Comparison of ENCODE assay signal across 9 cellular contexts in genomic region chr9:8733096-8733954, GRCh38.
DNase-seq lines count a peak whose midpoint lies in the region; ATAC-seq, FAIRE-seq and TF ChIP-seq lines count a peak whose summit lies in the region.
"Had no signal": no experiment of that assay in that cellular context is flagged by ENCODE, and none has a peak within 500 bp of the region (broad histone marks: within the 10 kb centered on the region; RNA-seq: fewer than 3 reads in every experiment).

No MANE protein-coding gene starts in this region.

- peaks cover 19% of the 10 kb centered on the region for H3K4me1 ChIP-seq in neuron (ENCODE audit: insufficient read depth, low read length)
- H3K4me1 ChIP-seq: transverse colon had no signal

- TF ChIP-seq POLR2A in GM18505 (IDR thresholded peaks at IDR 0.05; ENCODE audit: borderline replicate concordance, extremely low read depth, insufficient read depth, insufficient read length), result no peak

- DNase-seq in D341Med (ENCODE audit: low spot score) (peak; percentile 51), NCI-H460 (ENCODE audit: extremely low read depth, low read depth) (peak; percentile 36), fibroblast of gingiva (ENCODE audit: low read depth) (peak; percentile 24), HTR-8/SVneo (ENCODE audit: insufficient read length, low spot score) (no peak)
- no peak for DNase-seq in activated naive CD4-positive, alpha-beta T cell treated with anti-CD3 and anti-CD28 coated beads, Interleukin-2, amount 50 U/mL, for 16 hours
- DNase-seq: transverse colon had no signal

- ATAC-seq in GM18505 (IDR thresholded peaks at IDR 0.05; ENCODE audit: unreplicated experiment) (no peak), GM21528 (IDR thresholded peaks at IDR 0.05; ENCODE audit: low FRiP score, unreplicated experiment) (no peak)

- H3K36me3 ChIP-seq in neuron (ENCODE audit: insufficient read depth, low read length), result peaks cover 3% of the 10 kb centered on the region
- H3K36me3 ChIP-seq: transverse colon had no signal

- FAIRE-seq in HTR-8/SVneo (lab: Jason Lieb, UNC), result no peak

- H2AFZ ChIP-seq in neuron (ENCODE audit: low read depth, low read length), result peak overlapping the region; percentile 19

- peak overlapping the region; percentile 11 for H3K4me3 ChIP-seq in neuron (ENCODE audit: low read length)

- no peaks in the 10 kb centered on the region for H3K9me3 ChIP-seq in neuron (ENCODE audit: low read length)
- H3K9me3 ChIP-seq: transverse colon had no signal

- H3K27me3 ChIP-seq in neuron (ENCODE audit: insufficient read depth, low read length), result no peaks in the 10 kb centered on the region
- H3K27me3 ChIP-seq: transverse colon had no signal

Comparison
In these comparisons a context has a peak if more than half of its experiments do, and no peak if none do; other contexts are left out.
1. DNase-seq: peak in D341Med (single experiment), NCI-H460 (single experiment) and fibroblast of gingiva (single experiment); none in HTR-8/SVneo (single experiment) and activated naive CD4-positive, alpha-beta T cell treated with anti-CD3 and anti-CD28 coated beads, Interleukin-2, amount 50 U/mL, for 16 hours (single experiment).